In the genomic region with DNA sequence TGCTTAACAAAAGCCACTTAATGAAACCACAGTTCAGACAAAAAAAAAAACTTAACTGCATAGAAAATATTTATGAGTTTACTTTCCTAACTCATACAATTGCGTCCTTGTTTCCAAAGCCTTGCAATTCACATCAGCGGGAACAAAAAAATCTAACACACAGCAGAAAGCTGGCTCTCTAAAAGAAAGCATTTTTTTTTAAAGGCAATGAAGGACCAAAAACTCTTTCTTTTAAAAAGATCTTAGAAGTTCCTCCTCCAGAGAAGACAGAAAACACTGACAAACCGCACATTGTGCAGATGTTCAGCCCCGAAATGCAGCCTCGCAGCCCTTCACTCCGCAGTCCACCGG, we compare ENCODE assay signal across 9 cellular contexts. TPM values are rescaled to one million over a fixed set of nuclear protein-coding genes. Genes with fewer than 3 reads are reported as not detected.
DNase-seq lines count a peak whose midpoint lies in the region; ATAC-seq and TF ChIP-seq lines count a peak whose summit lies in the region.
"Had no signal": no experiment of that assay in that cellular context is flagged by ENCODE, and none has a peak within 500 bp of the region (broad histone marks: within the 10 kb centered on the region; RNA-seq: fewer than 3 reads in every experiment).

No MANE protein-coding gene starts in this region.

- peaks cover 34% of the 10 kb centered on the region for H3K27me3 Mint-ChIP-seq in activated T-cell treated with anti-CD3 and anti-CD28 coated beads, Interleukin-2, amount 50 U/mL, for 72 hours (ENCODE audit: low read depth)

- intact Hi-C loops in right lobe of liver (cut with DNase I) (no loop called here), tibial artery (cut with DNase I; ENCODE audit: low total_unique reads) (no loop called here)

- H3K27ac ChIP-seq in brain microvascular endothelial cell (peak overlapping the region; percentile 96), right lobe of liver (peak overlapping the region in 1 of 3 donors; percentile 85), tibial artery (peak overlapping the region; percentile 91 to 94)

- no peak for TF ChIP-seq CTCF in brain microvascular endothelial cell (IDR thresholded peaks at IDR 0.05; ENCODE audit: low read depth, low read length, missing control alignments)
- no peak for TF ChIP-seq CTCF in right lobe of liver (IDR thresholded peaks at IDR 0.05)
- TF ChIP-seq CTCF in tibial artery (IDR thresholded peaks at IDR 0.05) = no peak

- no peaks in the 10 kb centered on the region for H3K27me3 ChIP-seq in brain microvascular endothelial cell (replicated peaks)
- H3K27me3 ChIP-seq in right lobe of liver = no peaks in the 10 kb centered on the region
- H3K27me3 ChIP-seq in tibial artery = no peaks in the 10 kb centered on the region

- 5% methylated on average over 6 of the region's 7 CpGs for WGBS in right lobe of liver (ENCODE audit: insufficient coverage, low coverage, low lambda C conversion rate, missing lambda C conversion rate)

- peak overlapping the region; percentile 70 for H3K4me3 ChIP-seq in brain microvascular endothelial cell (ENCODE audit: low read depth, low read length)
- peak overlapping the region; percentile 63 to 88 (median 72) for H3K4me3 ChIP-seq in right lobe of liver
- H3K4me3 ChIP-seq in tibial artery = peak overlapping the region; percentile 74 to 91

- H3K36me3 ChIP-seq in brain microvascular endothelial cell (replicated peaks) (peaks cover 3% of the 10 kb centered on the region), right lobe of liver (no peaks in the 10 kb centered on the region), tibial artery (no peaks in the 10 kb centered on the region)

- H3K4me1 Mint-ChIP-seq in activated T-cell treated with anti-CD3 and anti-CD28 coated beads, Interleukin-2, amount 50 U/mL, for 72 hours (ENCODE audit: low read depth) = peaks cover 12% of the 10 kb centered on the region

- H3K27ac Mint-ChIP-seq in activated T-cell treated with anti-CD3 and anti-CD28 coated beads, Interleukin-2, amount 50 U/mL, for 72 hours = no peak overlapping the region

- no peak for TF ChIP-seq POLR2A in right lobe of liver (IDR thresholded peaks at IDR 0.05)

- H3K36me3 Mint-ChIP-seq in activated T-cell treated with anti-CD3 and anti-CD28 coated beads, Interleukin-2, amount 50 U/mL, for 72 hours (ENCODE audit: insufficient read depth in 2 of 2) = no peaks in the 10 kb centered on the region

- H3K4me3 Mint-ChIP-seq in activated T-cell treated with anti-CD3 and anti-CD28 coated beads, Interleukin-2, amount 50 U/mL, for 72 hours = peak overlapping the region; percentile 42 to 71

- H3K9me3 Mint-ChIP-seq in activated T-cell treated with anti-CD3 and anti-CD28 coated beads, Interleukin-2, amount 50 U/mL, for 72 hours = peaks cover 0 to 4% of the 10 kb centered on the region in 2 donors

- H3K9me3 ChIP-seq in right lobe of liver = no peaks in the 10 kb centered on the region
- peaks cover 0 to 12% (median 0%) of the 10 kb centered on the region in 3 donors for H3K9me3 ChIP-seq in tibial artery

- in situ Hi-C loops in brain microvascular endothelial cell (cut with HindIII; ENCODE audit: low pct_ligation_motif_present, low sequenced_read_pairs) = no loop called here

- H3K4me1 ChIP-seq in right lobe of liver = peaks cover 0 to 7% (median 0%) of the 10 kb centered on the region in 4 donors
- H3K4me1 ChIP-seq in tibial artery = peaks cover 0 to 18% (median 2%) of the 10 kb centered on the region in 4 donors

- no peak for ATAC-seq in activated T-cell treated with anti-CD3 and anti-CD28 coated beads, Interleukin-2, amount 50 U/mL, for 72 hours (replicated peaks in 1 of 2)
- ATAC-seq in right lobe of liver (no peak), GM21737 (IDR thresholded peaks at IDR 0.05; ENCODE audit: unreplicated experiment) (no peak)

- no peak for DNase-seq in activated T-cell treated with anti-CD3 and anti-CD28 coated beads, Interleukin-2, amount 50 U/mL, for 72 hours
- DNase-seq in activated T-cell treated with anti-CD3 and anti-CD28 coated beads, Interleukin-2, amount 50 U/mL, for 48 hours = no peak
- DNase-seq in brain microvascular endothelial cell (no peak), right lobe of liver (no peak), tibial artery (no peak), NCI-H2029 (lab: John Stamatoyannopoulos, UW) (no peak), cortex of kidney (lab: John Stamatoyannopoulos, UW) (no peak)
- DNase-seq: stimulated activated CD4-positive, alpha-beta T cell treated with anti-CD3 and anti-CD28 coated beads, Interleukin-12 subunit alpha, Interleukin-12 subunit beta, amount 100 ng/mL, for 4 hours had no signal

RNA-seq across cellular contexts. Expression of a gene that starts 0.8 kb away (rescaled TPM):
- under 1 TPM; 0.07 to 0.36 TPM for total RNA-seq in activated T-cell treated with anti-CD3 and anti-CD28 coated beads, Interleukin-2, amount 50 U/mL, for 72 hours
- total RNA-seq in right lobe of liver = 100 to 1,000 TPM in 2 of 6 experiments, 10 to 100 TPM in 4; 32.9 to 173 (median 69.7) TPM

Comparison
In these comparisons a context has a peak if more than half of its experiments do, and no peak if none do; other contexts are left out.
1. RNA of a gene that starts 0.8 kb away (total RNA-seq): 32.9 to 173 TPM in right lobe of liver; 0.07 to 0.36 TPM in activated T-cell treated with anti-CD3 and anti-CD28 coated beads, Interleukin-2, amount 50 U/mL, for 72 hours; every median in the first group is over 10 times any median in the second.
2. Peak in every context shown above with its lines, with median percentiles within 50 percentile points of each other: H3K4me3 ChIP-seq.